In genomic region chr18:64407606-64408005, GRCh38 we compare ENCODE assay signal across 16 cellular contexts.
A peak's percentile ranks its signal among the peaks of the same experiment; 100 is the strongest.
DNase-seq lines count a peak whose midpoint lies in the region; ATAC-seq and TF ChIP-seq lines count a peak whose summit lies in the region.
"Had no signal": no experiment of that assay in that cellular context is flagged by ENCODE, and none has a peak within 500 bp of the region (broad histone marks: within the 10 kb centered on the region; RNA-seq: fewer than 3 reads in every experiment).

No MANE protein-coding gene starts in this region.

- DNase-seq in DMS53 (lab: John Stamatoyannopoulos, UW) (peak; percentile 19), DMS53 treated with DMSO at 0.1 percent for 48 hours (lab: John Stamatoyannopoulos, UW; ENCODE audit: unreplicated experiment) (no peak), NCI-H146 (lab: John Stamatoyannopoulos, UW) (peak; percentile 78), RPMI8226 (peak; percentile 44), progenitor cell of endocrine pancreas (ENCODE audit: low spot score, unreplicated experiment) (no peak), glutamatergic neuron (no peak)
- DNase-seq: Caco-2; CD8-positive, alpha-beta memory T cell; DMS79 treated with DMSO at 0.1 percent for 48 hours; EL; HCEC 1CT; HFFc6 had no signal

- H3K27me3 Mint-ChIP-seq in progenitor cell of endocrine pancreas, result no peaks in the 10 kb centered on the region
- H3K27me3 Mint-ChIP-seq in glutamatergic neuron (ENCODE audit: unreplicated experiment), result no peaks in the 10 kb centered on the region
- H3K27me3 Mint-ChIP-seq: CD8-positive, alpha-beta memory T cell had no signal

- H3K4me3 Mint-ChIP-seq in progenitor cell of endocrine pancreas (ENCODE audit: low read depth) (no peak overlapping the region), glutamatergic neuron (ENCODE audit: unreplicated experiment) (no peak overlapping the region)
- H3K4me3 Mint-ChIP-seq: CD14-positive monocyte; CD8-positive, alpha-beta memory T cell; HFFc6 had no signal

- H3K36me3 Mint-ChIP-seq in progenitor cell of endocrine pancreas (ENCODE audit: insufficient read depth) (no peaks in the 10 kb centered on the region), glutamatergic neuron (ENCODE audit: unreplicated experiment) (no peaks in the 10 kb centered on the region)
- H3K36me3 Mint-ChIP-seq: CD14-positive monocyte; CD8-positive, alpha-beta memory T cell had no signal

- H3K9me3 Mint-ChIP-seq in progenitor cell of endocrine pancreas (ENCODE audit: low read depth) (no peaks in the 10 kb centered on the region), glutamatergic neuron (ENCODE audit: unreplicated experiment) (no peaks in the 10 kb centered on the region)
- H3K9me3 Mint-ChIP-seq: CD14-positive monocyte had no signal

- peaks cover 37% of the 10 kb centered on the region for H3K4me1 Mint-ChIP-seq in progenitor cell of endocrine pancreas (ENCODE audit: low read depth)
- H3K4me1 Mint-ChIP-seq in glutamatergic neuron (ENCODE audit: low read depth, unreplicated experiment), result no peaks in the 10 kb centered on the region
- H3K4me1 Mint-ChIP-seq: CD8-positive, alpha-beta memory T cell had no signal

- TF ChIP-seq CTCF in progenitor cell of endocrine pancreas (IDR thresholded peaks at IDR 0.05; ENCODE audit: unreplicated experiment) (no peak), glutamatergic neuron (IDR thresholded peaks at IDR 0.05; ENCODE audit: partially characterized antibody, unreplicated experiment) (no peak)

- ATAC-seq in GM19455 (IDR thresholded peaks at IDR 0.05; ENCODE audit: unreplicated experiment), result no peak
- ATAC-seq in HG02885 (IDR thresholded peaks at IDR 0.05; ENCODE audit: poor library complexity, unreplicated experiment), result no peak
- ATAC-seq: K562 had no signal

- peak overlapping the region; percentile 80 for H3K27ac Mint-ChIP-seq in progenitor cell of endocrine pancreas
- no peak overlapping the region for H3K27ac Mint-ChIP-seq in glutamatergic neuron (ENCODE audit: unreplicated experiment)
- H3K27ac Mint-ChIP-seq: CD14-positive monocyte; CD8-positive, alpha-beta memory T cell; HFFc6 had no signal

Comparison
In these comparisons a context has a peak if more than half of its experiments do, and no peak if none do; other contexts are left out.
1. DNase-seq: peak in DMS53 (single experiment), NCI-H146 (single experiment) and RPMI8226 (single experiment); none in DMS53 treated with DMSO at 0.1 percent for 48 hours (single experiment), progenitor cell of endocrine pancreas (single experiment) and glutamatergic neuron (single experiment).